In genomic region chr2:46302005-46302696, GRCh38 we compare ENCODE assay signal across 20 cellular contexts. TPM values are rescaled to one million over a fixed set of nuclear protein-coding genes. Genes with fewer than 3 reads are reported as not detected.
DNase-seq lines count a peak whose midpoint lies in the region; ATAC-seq, FAIRE-seq and TF ChIP-seq lines count a peak whose summit lies in the region.
"Had no signal": no experiment of that assay in that cellular context is flagged by ENCODE, and none has a peak within 500 bp of the region (broad histone marks: within the 10 kb centered on the region; RNA-seq: fewer than 3 reads in every experiment).

No MANE protein-coding gene starts in this region.

- TF ChIP-seq EP300 in A549 (IDR thresholded peaks at IDR 0.05) = no peak

- no peak overlapping the region for H2AFZ ChIP-seq in PC-9

- peaks cover 58% of the 10 kb centered on the region for H3F3A ChIP-seq in PC-9 (ENCODE audit: insufficient read depth, low read depth)

- H3K4me3 ChIP-seq in A549 = no peak overlapping the region
- H3K4me3 ChIP-seq in PC-9 = no peak overlapping the region
- no peak overlapping the region for H3K4me3 ChIP-seq in fibroblast of pulmonary artery (replicated peaks; ENCODE audit: low read depth, low read length)
- peak overlapping the region; percentile 83 for H3K4me3 ChIP-seq in psoas muscle

- CTCF ChIA-PET in A549 (lab: Yijun Ruan, JAX) = interaction anchor here (1.0 to 2.1 kb wide), 12 partner anchors 8 to 310 kb away, joined by 3 to 11 read pairs (median 4); no protein-coding TSS in a partner anchor
- CTCF ChIA-PET in PC-9 (lab: Charles Lee) = interaction anchor here (0.6 kb wide), 1 partner anchor 9 kb away, joined by 4 read pairs; no protein-coding TSS in a partner anchor

- H3K27me3 ChIP-seq in PC-9 (ENCODE audit: insufficient read depth, low read depth) (no peaks in the 10 kb centered on the region), psoas muscle (ENCODE audit: insufficient read depth in 3 of 3, low read length in 2 of 3) (no peaks in the 10 kb centered on the region)
- H3K27me3 ChIP-seq: foreskin keratinocyte had no signal

- POLR2A ChIA-PET in A549 (lab: Yijun Ruan, JAX) = no interaction called here
- POLR2A ChIA-PET in PC-9 (lab: Charles Lee; ENCODE audit: unreplicated experiment) = interaction anchor here (0.6 kb wide), 2 partner anchors 23 to 81 kb away, joined by 3 read pairs; no protein-coding TSS in a partner anchor

- TF ChIP-seq CTCF in A549 (IDR thresholded peaks at IDR 0.05) = no peak
- no peak for TF ChIP-seq CTCF in PC-9 (conservative IDR thresholded peaks at IDR 0.05)
- TF ChIP-seq CTCF in fibroblast of pulmonary artery (IDR thresholded peaks at IDR 0.05; ENCODE audit: low read length, missing control alignments) = no peak
- TF ChIP-seq CTCF in psoas muscle (IDR thresholded peaks at IDR 0.05) = no peak

- H3K4me1 ChIP-seq in A549 = peaks cover 72% of the 10 kb centered on the region
- peaks cover 69% of the 10 kb centered on the region for H3K4me1 ChIP-seq in PC-9 (replicated peaks; ENCODE audit: insufficient read depth)
- H3K4me1 ChIP-seq in psoas muscle = peaks cover 21% of the 10 kb centered on the region

- TF ChIP-seq POLR2A in A549 (IDR thresholded peaks at IDR 0.05; ENCODE audit: low read length) = no peak

- BruUV-seq in PC-9 (replicated peaks; lab: Mats Ljungman, UMichigan) = no TSS peak

- FAIRE-seq in A549 (lab: Jason Lieb, UNC) = no peak
- FAIRE-seq: H54, urothelium cell line had no signal

- ATAC-seq in A549 (no peak), psoas muscle (no peak), esophagus mucosa (no peak)
- ATAC-seq: foreskin keratinocyte had no signal

- intact Hi-C loops in PC-9 (cut with micrococcal nuclease; ENCODE audit: unreplicated experiment) = no loop called here
- intact Hi-C loops in psoas muscle (cut with DNase I) = no loop called here

- no peaks in the 10 kb centered on the region for H3K36me3 ChIP-seq in PC-9 (ENCODE audit: low read depth)
- H3K36me3 ChIP-seq in psoas muscle (ENCODE audit: insufficient read depth in 1 of 2, low read depth in 1 of 2) = no peaks in the 10 kb centered on the region

- 64% methylated on average over 4 of the region's 4 CpGs for WGBS in A549 (ENCODE audit: missing lambda C conversion rate)
- 45 to 84% (median 74%) methylated on average over 4 of the region's 4 CpGs for WGBS in psoas muscle, 3 donors

- DNase-seq in A549 (ENCODE audit: low read depth in 1 of 2, low spot score in 1 of 2) (no peak), PC-9 (no peak), fibroblast of pulmonary artery (ENCODE audit: low read depth) (peak; percentile 30), psoas muscle (no peak), D341Med (ENCODE audit: low spot score) (no peak)
- DNase-seq in activated CD8-positive, alpha-beta memory T cell treated with anti-CD3 and anti-CD28 coated beads, Interleukin-2, amount 50 U/mL, for 4 hours = no peak
- DNase-seq: activated CD4-positive, alpha-beta T cell treated with anti-CD3 and anti-CD28 coated beads for 48 hours; activated naive CD4-positive, alpha-beta T cell treated with anti-CD3 and anti-CD28 coated beads, Interleukin-2, amount 50 U/mL, for 16 hours; C1 segment of cervical spinal cord; dorsolateral prefrontal cortex; EL; foreskin keratinocyte; hypothalamus; Kasumi-1; NCI-H187 treated with DMSO at 0.1 percent for 48 hours; NCI-H226 had no signal

- H3K4me2 ChIP-seq in A549 (peak overlapping the region; percentile 98), PC-9 (peak overlapping the region; percentile 77; the same call in 1 of the 2 replicates)

- H3K9me3 ChIP-seq in A549 (peaks cover 10% of the 10 kb centered on the region; the same call in 2 of the 3 replicates), PC-9 (ENCODE audit: insufficient read depth, low read depth) (no peaks in the 10 kb centered on the region), psoas muscle (no peaks in the 10 kb centered on the region)

- no peak for TF ChIP-seq RAD21 in A549 (conservative IDR thresholded peaks at IDR 0.05 in 1 of 2, IDR thresholded peaks at IDR 0.05 in 1 of 2)

- no peaks in the 10 kb centered on the region for H3K9me2 ChIP-seq in PC-9 (ENCODE audit: insufficient read depth)

- peaks cover 92% of the 10 kb centered on the region for H3K79me2 ChIP-seq in PC-9 (ENCODE audit: low read depth)

- H4K20me1 ChIP-seq in PC-9 (ENCODE audit: insufficient read depth) = peaks cover 25% of the 10 kb centered on the region

- H3K27ac ChIP-seq in A549 = peak overlapping the region; percentile 81 to 91; a peak in 5 of 6 replicates
- H3K27ac ChIP-seq in PC-9 = no peak overlapping the region
- no peak overlapping the region for H3K27ac ChIP-seq in psoas muscle
- H3K27ac ChIP-seq: epithelial cell of prostate, foreskin keratinocyte had no signal

TF ChIP-seq in A549, 52 proteins besides CTCF, POLR2A, EP300 and RAD21:
- TF ChIP-seq JUNB (IDR thresholded peaks at IDR 0.05) (no peak), ZC3H11A (IDR thresholded peaks at IDR 0.05) (no peak), FOSB (CRISPR knock-in tag; IDR thresholded peaks at IDR 0.05) (no peak), KDM1A (IDR thresholded peaks at IDR 0.05; ENCODE audit: low read depth) (no peak), MAFK (IDR thresholded peaks at IDR 0.05; ENCODE audit: partially characterized antibody) (peak; percentile 87), RARB (CRISPR knock-in tag; IDR thresholded peaks at IDR 0.05) (no peak)
TF ChIP-seq in A549: peak in this region for 1.

RNA-seq across cellular contexts. Expression of gene EPAS1, which starts 4.9 kb away (rescaled TPM):
- polyA plus RNA-seq in A549 (2011; rRNA removed) (143 and 150 TPM in 2 replicates), A549 (2017; fragmentation: RNase III; extraction: RNeasy Plus Mini Kit Qiagen cat#74134 plus additional on column Dnase treatment) (111 to 128 TPM (median 122 TPM) in 3 replicates), psoas muscle (100 to 1,000 TPM in 1 of 3 donors, 10 to 100 TPM in 2; 39.2 to 112 (median 49.9) TPM)
- polyA plus RNA-seq in A549 (2012; cell fraction: cytosol; rRNA removed) = 60.3 and 78.5 TPM in 2 replicates
- 106 and 115 TPM in 2 replicates for polyA plus RNA-seq in A549 (2012; cell fraction: nucleus; rRNA removed)
- polyA minus RNA-seq in A549 (2011; rRNA and poly(A)+ RNA removed) = 174 and 229 TPM in 2 replicates
- total RNA-seq in PC-9 (2021) (127 and 163 TPM in 2 replicates), psoas muscle (100 to 1,000 TPM in 2 of 4 donors, 10 to 100 TPM in 2; 44.3 to 123 (median 98.3) TPM), esophagus mucosa (89.5 TPM)

Comparison
In these comparisons a context has a peak if more than half of its experiments do, and no peak if none do; other contexts are left out.
1. H3K27ac ChIP-seq: peak in A549 (2 of 2); none in PC-9 (single experiment) and psoas muscle (single experiment).